9 cellular contexts compared by ENCODE assay signal in genomic region chr19:41235480-41235879, GRCh38. TPM values are rescaled to one million over a fixed set of nuclear protein-coding genes. Genes with fewer than 3 reads are reported as not detected.
"Had no signal": no experiment of that assay in that cellular context is flagged by ENCODE, and none has a peak within 500 bp of the region (broad histone marks: within the 10 kb centered on the region; RNA-seq: fewer than 3 reads in every experiment).

No MANE protein-coding gene starts in this region.

- H3K27ac ChIP-seq: GM23248, HL-60 had no signal

- H3K9me3 ChIP-seq: HAP-1 had no signal

- H2AFZ ChIP-seq: GM23248 had no signal

- H3K36me3 ChIP-seq: HAP-1 had no signal

- ATAC-seq: HCT116 had no signal

- H3K4me1 ChIP-seq: HAP-1 had no signal

- H3K4me3 ChIP-seq: GM23248, HAP-1 had no signal

- H3K9ac ChIP-seq: GM23248 had no signal

- DNase-seq: GM23248, GOT3, H7, HFFc6, KG1 had no signal

RNA-seq across cellular contexts. Expression of gene CYP2S1, which starts 42.5 kb away (rescaled TPM):
- total RNA-seq: GM23248 had no signal
- polyA plus RNA-seq: GM23248, IgD-negative memory B cell had no signal
